In genomic region chr15:89662893-89663673, GRCh38 we compare ENCODE assay signal across 10 cellular contexts. TPM values are rescaled to one million over a fixed set of nuclear protein-coding genes. Genes with fewer than 3 reads are reported as not detected.
A peak's percentile ranks its signal among the peaks of the same experiment; 100 is the strongest.
DNase-seq lines count a peak whose midpoint lies in the region; ATAC-seq lines count a peak whose summit lies in the region.
"Had no signal": no experiment of that assay in that cellular context is flagged by ENCODE, and none has a peak within 500 bp of the region (broad histone marks: within the 10 kb centered on the region; RNA-seq: fewer than 3 reads in every experiment).

No MANE protein-coding gene starts in this region.

- intact Hi-C loops in posterior vena cava (cut with DNase I): no loop called here

- ATAC-seq in GM18870 (IDR thresholded peaks at IDR 0.05; ENCODE audit: unreplicated experiment): no peak
- no peak for ATAC-seq in HG03469 (IDR thresholded peaks at IDR 0.05; ENCODE audit: unreplicated experiment)

- DNase-seq in DMS 273 treated with DMSO at 0.1 percent for 48 hours (lab: John Stamatoyannopoulos, UW) (peak; percentile 55), T1000 (lab: John Stamatoyannopoulos, UW) (peak; percentile 59), glomerular endothelial cell (ENCODE audit: extremely low read depth, low read depth, low spot score) (peak; percentile 37), posterior vena cava (ENCODE audit: low spot score) (peak; percentile 91), DMS79 (lab: John Stamatoyannopoulos, UW) (no peak), NCI-H510A (lab: John Stamatoyannopoulos, UW) (no peak)
- DNase-seq: activated effector memory CD4-positive, alpha-beta T cell treated with anti-CD3 and anti-CD28 coated beads, Interleukin-2, amount 50 U/mL, for 16 hours; NCI-H774 had no signal

RNA-seq across cellular contexts. Expression of gene KIF7, which starts 7.8 kb away (rescaled TPM):
- 5.1 and 10.4 TPM in 2 replicates for total RNA-seq in glomerular endothelial cell
- total RNA-seq in posterior vena cava: 10 to 100 TPM; 13.0 to 15.3 TPM

RNA-seq across cellular contexts. Expression of gene PLIN1, which starts 16.1 kb away (rescaled TPM):
- total RNA-seq in glomerular endothelial cell (0.35 TPM in 1 of 2 replicates, not detected in the other), posterior vena cava (1 to 10 TPM; 3.8 to 4.6 TPM)

RNA-seq across cellular contexts. Expression of gene PEX11A, which starts 27.5 kb away (rescaled TPM):
- 2.7 and 5.4 TPM in 2 replicates for total RNA-seq in glomerular endothelial cell
- 1 to 10 TPM; 4.9 to 7.1 TPM for total RNA-seq in posterior vena cava

RNA-seq across cellular contexts. Expression of gene WDR93, which starts 27.5 kb away (rescaled TPM):
- total RNA-seq in glomerular endothelial cell (not detected in 2 replicates), posterior vena cava (not detected)

Comparison
In these comparisons a context has a peak if more than half of its experiments do, and no peak if none do; other contexts are left out.
1. DNase-seq: peak in DMS 273 treated with DMSO at 0.1 percent for 48 hours (single experiment), T1000 (single experiment), glomerular endothelial cell (single experiment) and posterior vena cava (single experiment); none in DMS79 (single experiment) and NCI-H510A (single experiment).